ENCODE assay signal across 2 cellular contexts in the genomic region with DNA sequence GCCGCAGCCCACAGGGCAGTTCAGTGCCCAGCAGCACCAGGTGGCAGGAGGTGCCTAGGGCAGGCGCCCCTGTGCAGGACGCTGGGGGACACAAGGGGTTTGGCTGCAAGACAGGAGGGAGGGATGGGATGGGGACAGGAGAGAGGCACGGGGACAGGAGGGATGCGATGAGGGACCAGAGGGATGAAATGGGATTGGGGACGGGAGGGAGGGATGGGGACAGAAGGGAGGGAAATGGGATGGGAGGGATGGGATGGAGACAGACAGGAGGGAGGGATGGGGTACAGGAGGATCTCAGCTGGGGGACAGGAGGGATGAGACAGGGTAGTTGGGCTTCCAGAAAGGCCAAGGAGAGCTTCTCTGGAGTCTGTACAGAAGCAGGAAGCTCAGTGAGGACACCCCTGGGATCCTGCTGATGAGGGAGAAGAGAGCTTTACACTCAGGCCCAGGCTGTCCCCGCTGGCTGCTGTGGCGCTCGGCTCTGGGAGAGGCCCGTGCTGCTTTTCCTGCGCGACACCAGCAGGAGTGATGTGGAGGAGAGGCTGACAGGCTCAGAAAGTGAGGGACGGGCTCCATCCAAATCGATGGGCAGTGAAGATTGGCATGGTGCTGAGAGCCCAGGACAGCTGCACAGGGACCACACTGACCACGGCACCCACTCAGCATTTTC.
TF ChIP-seq lines count a peak whose summit lies in the region.

No MANE protein-coding gene starts in this region.

TF ChIP-seq in SK-N-SH treated with all-trans-retinoic acid at 6 μM for 48 hours, 23 proteins besides CTCF, POLR2A, EP300 and RAD21 (continued from another document):
- TF ChIP-seq, protein P1, sequence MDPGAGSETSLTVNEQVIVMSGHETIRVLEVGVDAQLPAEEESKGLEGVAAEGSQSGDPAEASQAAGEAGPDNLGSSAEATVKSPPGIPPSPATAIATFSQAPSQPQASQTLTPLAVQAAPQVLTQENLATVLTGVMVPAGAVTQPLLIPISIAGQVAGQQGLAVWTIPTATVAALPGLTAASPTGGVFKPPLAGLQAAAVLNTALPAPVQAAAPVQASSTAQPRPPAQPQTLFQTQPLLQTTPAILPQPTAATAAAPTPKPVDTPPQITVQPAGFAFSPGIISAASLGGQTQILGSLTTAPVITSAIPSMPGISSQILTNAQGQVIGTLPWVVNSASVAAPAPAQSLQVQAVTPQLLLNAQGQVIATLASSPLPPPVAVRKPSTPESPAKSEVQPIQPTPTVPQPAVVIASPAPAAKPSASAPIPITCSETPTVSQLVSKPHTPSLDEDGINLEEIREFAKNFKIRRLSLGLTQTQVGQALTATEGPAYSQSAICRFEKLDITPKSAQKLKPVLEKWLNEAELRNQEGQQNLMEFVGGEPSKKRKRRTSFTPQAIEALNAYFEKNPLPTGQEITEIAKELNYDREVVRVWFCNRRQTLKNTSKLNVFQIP (CRISPR knock-in tag; IDR thresholded peaks at IDR 0.05; ENCODE audit: borderline replicate concordance, low read depth) = no peak
- no peak for TF ChIP-seq ZFP30 (CRISPR knock-in tag; IDR thresholded peaks at IDR 0.05)
- TF ChIP-seq SNAI2 (CRISPR knock-in tag; IDR thresholded peaks at IDR 0.05) = no peak
- no peak for TF ChIP-seq ARNTL (CRISPR knock-in tag; IDR thresholded peaks at IDR 0.05; ENCODE audit: borderline replicate concordance, low read depth)
- TF ChIP-seq PPARA (CRISPR knock-in tag; IDR thresholded peaks at IDR 0.05; ENCODE audit: borderline replicate concordance) = no peak
- TF ChIP-seq TCF4 (CRISPR knock-in tag; IDR thresholded peaks at IDR 0.05; ENCODE audit: borderline replicate concordance) = no peak
- no peak for TF ChIP-seq ISL1 (CRISPR knock-in tag; IDR thresholded peaks at IDR 0.05)
- TF ChIP-seq, protein P2, sequence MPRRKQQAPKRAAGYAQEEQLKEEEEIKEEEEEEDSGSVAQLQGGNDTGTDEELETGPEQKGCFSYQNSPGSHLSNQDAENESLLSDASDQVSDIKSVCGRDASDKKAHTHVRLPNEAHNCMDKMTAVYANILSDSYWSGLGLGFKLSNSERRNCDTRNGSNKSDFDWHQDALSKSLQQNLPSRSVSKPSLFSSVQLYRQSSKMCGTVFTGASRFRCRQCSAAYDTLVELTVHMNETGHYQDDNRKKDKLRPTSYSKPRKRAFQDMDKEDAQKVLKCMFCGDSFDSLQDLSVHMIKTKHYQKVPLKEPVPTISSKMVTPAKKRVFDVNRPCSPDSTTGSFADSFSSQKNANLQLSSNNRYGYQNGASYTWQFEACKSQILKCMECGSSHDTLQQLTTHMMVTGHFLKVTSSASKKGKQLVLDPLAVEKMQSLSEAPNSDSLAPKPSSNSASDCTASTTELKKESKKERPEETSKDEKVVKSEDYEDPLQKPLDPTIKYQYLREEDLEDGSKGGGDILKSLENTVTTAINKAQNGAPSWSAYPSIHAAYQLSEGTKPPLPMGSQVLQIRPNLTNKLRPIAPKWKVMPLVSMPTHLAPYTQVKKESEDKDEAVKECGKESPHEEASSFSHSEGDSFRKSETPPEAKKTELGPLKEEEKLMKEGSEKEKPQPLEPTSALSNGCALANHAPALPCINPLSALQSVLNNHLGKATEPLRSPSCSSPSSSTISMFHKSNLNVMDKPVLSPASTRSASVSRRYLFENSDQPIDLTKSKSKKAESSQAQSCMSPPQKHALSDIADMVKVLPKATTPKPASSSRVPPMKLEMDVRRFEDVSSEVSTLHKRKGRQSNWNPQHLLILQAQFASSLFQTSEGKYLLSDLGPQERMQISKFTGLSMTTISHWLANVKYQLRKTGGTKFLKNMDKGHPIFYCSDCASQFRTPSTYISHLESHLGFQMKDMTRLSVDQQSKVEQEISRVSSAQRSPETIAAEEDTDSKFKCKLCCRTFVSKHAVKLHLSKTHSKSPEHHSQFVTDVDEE (CRISPR knock-in tag; IDR thresholded peaks at IDR 0.05) = no peak
- TF ChIP-seq ZFP3 (CRISPR knock-in tag; IDR thresholded peaks at IDR 0.05) = no peak
- no peak for TF ChIP-seq ZNF70 (CRISPR knock-in tag; IDR thresholded peaks at IDR 0.05)
- TF ChIP-seq ZNF8 (CRISPR knock-in tag; IDR thresholded peaks at IDR 0.05) = no peak

TF ChIP-seq in HepG2, 621 proteins besides CTCF, POLR2A, EP300 and RAD21 (continued from another document):
- TF ChIP-seq, protein P3, sequence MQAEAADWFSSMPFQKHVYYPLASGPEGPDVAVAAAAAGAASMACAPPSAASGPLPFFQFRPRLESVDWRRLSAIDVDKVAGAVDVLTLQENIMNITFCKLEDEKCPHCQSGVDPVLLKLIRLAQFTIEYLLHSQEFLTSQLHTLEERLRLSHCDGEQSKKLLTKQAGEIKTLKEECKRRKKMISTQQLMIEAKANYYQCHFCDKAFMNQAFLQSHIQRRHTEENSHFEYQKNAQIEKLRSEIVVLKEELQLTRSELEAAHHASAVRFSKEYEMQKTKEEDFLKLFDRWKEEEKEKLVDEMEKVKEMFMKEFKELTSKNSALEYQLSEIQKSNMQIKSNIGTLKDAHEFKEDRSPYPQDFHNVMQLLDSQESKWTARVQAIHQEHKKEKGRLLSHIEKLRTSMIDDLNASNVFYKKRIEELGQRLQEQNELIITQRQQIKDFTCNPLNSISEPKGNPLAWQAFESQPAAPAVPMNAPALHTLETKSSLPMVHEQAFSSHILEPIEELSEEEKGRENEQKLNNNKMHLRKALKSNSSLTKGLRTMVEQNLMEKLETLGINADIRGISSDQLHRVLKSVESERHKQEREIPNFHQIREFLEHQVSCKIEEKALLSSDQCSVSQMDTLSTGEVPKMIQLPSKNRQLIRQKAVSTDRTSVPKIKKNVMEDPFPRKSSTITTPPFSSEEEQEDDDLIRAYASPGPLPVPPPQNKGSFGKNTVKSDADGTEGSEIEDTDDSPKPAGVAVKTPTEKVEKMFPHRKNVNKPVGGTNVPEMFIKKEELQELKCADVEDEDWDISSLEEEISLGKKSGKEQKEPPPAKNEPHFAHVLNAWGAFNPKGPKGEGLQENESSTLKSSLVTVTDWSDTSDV (CRISPR knock-in tag; IDR thresholded peaks at IDR 0.05) = no peak
- no peak for TF ChIP-seq TARDBP (CRISPR knock-in tag; IDR thresholded peaks at IDR 0.05)
- TF ChIP-seq SRSF1 (optimal IDR thresholded peaks at IDR 0.05; ENCODE audit: low read depth, low read length) = no peak
- TF ChIP-seq, protein P4, sequence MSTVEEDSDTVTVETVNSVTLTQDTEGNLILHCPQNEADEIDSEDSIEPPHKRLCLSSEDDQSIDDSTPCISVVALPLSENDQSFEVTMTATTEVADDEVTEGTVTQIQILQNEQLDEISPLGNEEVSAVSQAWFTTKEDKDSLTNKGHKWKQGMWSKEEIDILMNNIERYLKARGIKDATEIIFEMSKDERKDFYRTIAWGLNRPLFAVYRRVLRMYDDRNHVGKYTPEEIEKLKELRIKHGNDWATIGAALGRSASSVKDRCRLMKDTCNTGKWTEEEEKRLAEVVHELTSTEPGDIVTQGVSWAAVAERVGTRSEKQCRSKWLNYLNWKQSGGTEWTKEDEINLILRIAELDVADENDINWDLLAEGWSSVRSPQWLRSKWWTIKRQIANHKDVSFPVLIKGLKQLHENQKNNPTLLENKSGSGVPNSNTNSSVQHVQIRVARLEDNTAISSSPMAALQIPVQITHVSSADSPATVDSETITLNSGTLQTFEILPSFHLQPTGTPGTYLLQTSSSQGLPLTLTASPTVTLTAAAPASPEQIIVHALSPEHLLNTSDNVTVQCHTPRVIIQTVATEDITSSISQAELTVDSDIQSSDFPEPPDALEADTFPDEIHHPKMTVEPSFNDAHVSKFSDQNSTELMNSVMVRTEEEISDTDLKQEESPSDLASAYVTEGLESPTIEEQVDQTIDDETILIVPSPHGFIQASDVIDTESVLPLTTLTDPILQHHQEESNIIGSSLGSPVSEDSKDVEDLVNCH (CRISPR knock-in tag; IDR thresholded peaks at IDR 0.05) = no peak
- TF ChIP-seq ZNF225 (CRISPR knock-in tag; IDR thresholded peaks at IDR 0.05) = no peak
